Comparison of ENCODE assay signal across 22 cellular contexts in genomic region chr7:41139789-41140188, GRCh38.
DNase-seq lines count a peak whose midpoint lies in the region; ATAC-seq and TF ChIP-seq lines count a peak whose summit lies in the region.
"Had no signal": no experiment of that assay in that cellular context is flagged by ENCODE, and none has a peak within 500 bp of the region (broad histone marks: within the 10 kb centered on the region; RNA-seq: fewer than 3 reads in every experiment).

No MANE protein-coding gene starts in this region.

- H3K36me3 ChIP-seq in transverse colon = no peaks in the 10 kb centered on the region
- H3K36me3 ChIP-seq: BE2C, BLaER1 had no signal

- intact Hi-C loops in transverse colon (cut with DNase I; ENCODE audit: low total_unique reads) = no loop called here

- DNase-seq in NCI-H69 (lab: John Stamatoyannopoulos, UW) = peak; percentile 24
- peak; percentile 38 for DNase-seq in SK-N-DZ (ENCODE audit: low spot score)
- DNase-seq in T-helper 2 cell = no peak
- no peak for DNase-seq in transverse colon
- DNase-seq: 8988T; ACHN; BE2C; C1 segment of cervical spinal cord; CD4-positive, alpha-beta memory T cell; CD4-positive, CD25-positive, alpha-beta regulatory T cell; CD8-positive, alpha-beta memory T cell; COR-L47; DMS 273 treated with DMSO at 0.1 percent for 48 hours; DMS153; DMS53; DMS79; DND-41; EL; GDM1 had no signal

- no peak for ATAC-seq in SK-N-SH treated with all-trans-retinoic acid at 6 μM for 48 hours
- ATAC-seq: GM12878 had no signal

- no peak for TF ChIP-seq POLR2A in transverse colon (IDR thresholded peaks at IDR 0.05)

- no peak for TF ChIP-seq EP300 in transverse colon (IDR thresholded peaks at IDR 0.05; ENCODE audit: low read depth)

- no peak overlapping the region for H3K4me3 ChIP-seq in transverse colon
- H3K4me3 ChIP-seq: BLaER1, GM12878 had no signal

- no peak for TF ChIP-seq CTCF in transverse colon (IDR thresholded peaks at IDR 0.05)

- no peaks in the 10 kb centered on the region for H3K4me1 ChIP-seq in transverse colon
- H3K4me1 ChIP-seq: BE2C, BLaER1 had no signal

- 84 to 89% methylated on average over 5 of the region's 5 CpGs for WGBS in transverse colon (ENCODE audit: low coverage in 1 of 2), 2 donors

- in situ Hi-C loops in transverse colon (cut with MboI; ENCODE audit: low pct_ligation_motif_present in 1 of 4, low pct_unique_long_range_greater_than_20kb in 1 of 4, low sequenced_read_pairs in 3 of 4) = no loop called here

- no peaks in the 10 kb centered on the region for H3K9me3 ChIP-seq in transverse colon
- H3K9me3 ChIP-seq: BE2C, BLaER1 had no signal

- no peak overlapping the region for H3K27ac ChIP-seq in transverse colon
- H3K27ac ChIP-seq: BLaER1 had no signal

- H3K27me3 ChIP-seq in transverse colon = no peaks in the 10 kb centered on the region
- H3K27me3 ChIP-seq: BE2C, BLaER1 had no signal

TF ChIP-seq in SK-N-SH treated with all-trans-retinoic acid at 6 μM for 48 hours, 23 proteins besides CTCF, POLR2A, EP300 and RAD21:
- TF ChIP-seq ZC3H10 (CRISPR knock-in tag; IDR thresholded peaks at IDR 0.05) (no peak), TCF4 (CRISPR knock-in tag; IDR thresholded peaks at IDR 0.05; ENCODE audit: borderline replicate concordance) (peak; percentile 81), GLIS3 (CRISPR knock-in tag; IDR thresholded peaks at IDR 0.05) (no peak), CSRNP3 (CRISPR knock-in tag; IDR thresholded peaks at IDR 0.05) (no peak), CREB5 (CRISPR knock-in tag; IDR thresholded peaks at IDR 0.05; ENCODE audit: low read depth) (no peak), OSR1 (CRISPR knock-in tag; IDR thresholded peaks at IDR 0.05) (no peak), TSHZ2 (CRISPR knock-in tag; IDR thresholded peaks at IDR 0.05) (peak; percentile 24; the same call in 1 of the 2 replicates), ISL1 (CRISPR knock-in tag; IDR thresholded peaks at IDR 0.05) (no peak), PPARA (CRISPR knock-in tag; IDR thresholded peaks at IDR 0.05; ENCODE audit: borderline replicate concordance) (no peak), TOX (CRISPR knock-in tag; IDR thresholded peaks at IDR 0.05; ENCODE audit: borderline replicate concordance) (no peak), ZFP3 (CRISPR knock-in tag; IDR thresholded peaks at IDR 0.05) (no peak), ZNF565 (CRISPR knock-in tag; conservative IDR thresholded peaks at IDR 0.05; ENCODE audit: low read depth) (no peak), ZNF70 (CRISPR knock-in tag; IDR thresholded peaks at IDR 0.05) (no peak)

Comparison
In these comparisons a context has a peak if more than half of its experiments do, and no peak if none do; other contexts are left out.
1. DNase-seq: peak in NCI-H69 (single experiment) and SK-N-DZ (single experiment); none in T-helper 2 cell (0 of 5) and transverse colon (single experiment).